In genomic region chr5:112419050-112419595, GRCh38 we compare ENCODE assay signal across 8 cellular contexts. TPM values are rescaled to one million over a fixed set of nuclear protein-coding genes. Genes with fewer than 3 reads are reported as not detected.
DNase-seq lines count a peak whose midpoint lies in the region; ATAC-seq, FAIRE-seq and TF ChIP-seq lines count a peak whose summit lies in the region.

TSS of gene EPB41L4A (minus strand) at chr5:112419277. CDS start at chr5:112419039, 238 bp downstream.

- H3K27ac ChIP-seq in MM.1S (ENCODE audit: low read length) (peak within 1 kb of the TSS; percentile 47; the same call in 1 of the 2 replicates), small intestine (ENCODE audit: low read depth in 1 of 2, low read length in 1 of 2) (peak within 1 kb of the TSS in 1 of 2 donors; percentile 75)

- H4K20me1 ChIP-seq in MM.1S (ENCODE audit: insufficient read depth, low read length), result no peaks in the 10 kb centered on the region

- H3K4me3 ChIP-seq in MM.1S (ENCODE audit: low read length), result peak within 1 kb of the TSS; percentile 80
- H3K4me3 ChIP-seq in bronchial epithelial cell (ENCODE audit: low read depth, low read length), result peak within 1 kb of the TSS; percentile 98
- peak within 1 kb of the TSS; percentile 54 to 72 for H3K4me3 ChIP-seq in small intestine (ENCODE audit: low read depth in 1 of 2, low read length in 2 of 2)

- H3K4me1 ChIP-seq in MM.1S (ENCODE audit: low read length), result no peaks in the 10 kb centered on the region
- peaks cover 0 to 2% of the 10 kb centered on the region in 2 donors for H3K4me1 ChIP-seq in small intestine (ENCODE audit: control insufficient read depth in 2 of 2, insufficient read depth in 1 of 2, low read depth in 1 of 2, low read length in 1 of 2)

- H3K9ac ChIP-seq in MM.1S (ENCODE audit: low read length), result peak within 1 kb of the TSS; percentile 30; the same call in 1 of the 2 replicates

- H3K27me3 Mint-ChIP-seq in activated T-cell treated with anti-CD3 and anti-CD28 coated beads, Interleukin-2, amount 50 U/mL, for 4 hours (ENCODE audit: low read depth), result peaks cover 55% of the 10 kb centered on the region

- H3K27me3 ChIP-seq in MM.1S (replicated peaks; ENCODE audit: insufficient read depth, low read length), result 0 out of 2 replicates have a peak, but pooled peaks cover 6% of the 10 kb centered on the region
- no peaks in the 10 kb centered on the region for H3K27me3 ChIP-seq in bronchial epithelial cell (ENCODE audit: control insufficient read depth, insufficient read depth, low read length)
- peaks cover 0 to 3% of the 10 kb centered on the region in 2 donors for H3K27me3 ChIP-seq in small intestine (ENCODE audit: control insufficient read depth in 2 of 2, insufficient read depth in 2 of 2, low read length in 2 of 2)

- 0 to 2% (median 1%) methylated on average over 57 to 70 of the region's 70 CpGs for WGBS in small intestine, 3 donors

- no peaks in the 10 kb centered on the region for H3K9me3 ChIP-seq in MM.1S (replicated peaks; ENCODE audit: insufficient read depth, low read length)
- no peaks in the 10 kb centered on the region for H3K9me3 ChIP-seq in small intestine (ENCODE audit: control insufficient read depth, low read depth)

- TF ChIP-seq CTCF in MM.1S (IDR thresholded peaks at IDR 0.05; ENCODE audit: low read length) (no peak), bronchial epithelial cell (IDR thresholded peaks at IDR 0.05; ENCODE audit: insufficient read depth, low read length, severe bottlenecking) (no peak)

- no peak for DNase-seq in activated T-cell treated with anti-CD3 and anti-CD28 coated beads, Interleukin-2, amount 50 U/mL, for 4 hours
- DNase-seq in activated T-cell treated with anti-CD3 and anti-CD28 coated beads for 4 hours, result no peak
- peak; percentile 17 for DNase-seq in MM.1S
- DNase-seq in bronchial epithelial cell (ENCODE audit: low read depth), result no peak
- peak; percentile 59 for DNase-seq in islet precursor cell
- peak; percentile 9 for DNase-seq in small intestine
- no peak for DNase-seq in stimulated activated CD4-positive, alpha-beta T cell treated with anti-CD3 and anti-CD28 coated beads, Interleukin-12 subunit alpha, Interleukin-12 subunit beta, amount 100 ng/mL, for 4 hours

- peak within 1 kb of the TSS; percentile 90 for H3K4me2 ChIP-seq in MM.1S (ENCODE audit: low read depth, low read length)

- peak in 1 of 2 donors; percentile 16 for ATAC-seq in activated T-cell treated with anti-CD3 and anti-CD28 coated beads, Interleukin-2, amount 50 U/mL, for 4 hours
- no peak for ATAC-seq in GM18517 (IDR thresholded peaks at IDR 0.05; ENCODE audit: unreplicated experiment)

- H3K36me3 ChIP-seq in MM.1S (replicated peaks; ENCODE audit: insufficient read depth, low read length) (no peaks in the 10 kb centered on the region), bronchial epithelial cell (ENCODE audit: control insufficient read depth, insufficient read depth, low read length) (no peaks in the 10 kb centered on the region), small intestine (ENCODE audit: control insufficient read depth in 2 of 2, insufficient read depth in 2 of 2, low read length in 2 of 2) (no peaks in the 10 kb centered on the region)

- FAIRE-seq in bronchial epithelial cell (lab: Jason Lieb, UNC), result no peak
- no peak for FAIRE-seq in small intestine (lab: Jason Lieb, UNC)

- peaks cover 12% of the 10 kb centered on the region for H3K4me1 Mint-ChIP-seq in activated T-cell treated with anti-CD3 and anti-CD28 coated beads, Interleukin-2, amount 50 U/mL, for 4 hours (ENCODE audit: low read depth)

- peak within 1 kb of the TSS; percentile 78 for H3K4me3 Mint-ChIP-seq in activated T-cell treated with anti-CD3 and anti-CD28 coated beads, Interleukin-2, amount 50 U/mL, for 4 hours

- H3K36me3 Mint-ChIP-seq in activated T-cell treated with anti-CD3 and anti-CD28 coated beads, Interleukin-2, amount 50 U/mL, for 4 hours (ENCODE audit: insufficient read depth), result no peaks in the 10 kb centered on the region

- no peaks in the 10 kb centered on the region for H3K79me2 ChIP-seq in MM.1S (ENCODE audit: low read length)

- H2AFZ ChIP-seq in MM.1S (ENCODE audit: low read length), result peak within 1 kb of the TSS; percentile 92

- H3K9me2 ChIP-seq in MM.1S (replicated peaks; ENCODE audit: insufficient read depth, low read length), result no peaks in the 10 kb centered on the region

- H3F3A ChIP-seq in MM.1S (ENCODE audit: insufficient read depth, low read length), result peaks cover 17% of the 10 kb centered on the region

- H3K9me3 Mint-ChIP-seq in activated T-cell treated with anti-CD3 and anti-CD28 coated beads, Interleukin-2, amount 50 U/mL, for 4 hours, result no peaks in the 10 kb centered on the region

RNA-seq across cellular contexts. Expression of gene EPB41L4A, which starts in this region (rescaled TPM):
- total RNA-seq in activated T-cell treated with anti-CD3 and anti-CD28 coated beads, Interleukin-2, amount 50 U/mL, for 4 hours, result under 1 TPM; 0.10 to 0.35 (median 0.16) TPM
- total RNA-seq in bronchial epithelial cell, result 5.3 and 8.3 TPM in 2 replicates
- 1 to 10 TPM in 2 of 3 donors, under 1 TPM in 1; 0.67 to 3.9 (median 1.9) TPM for polyA plus RNA-seq in small intestine

Comparison
In these comparisons a context has a peak if more than half of its experiments do, and no peak if none do; other contexts are left out.
1. DNase-seq: peak in MM.1S (single experiment), islet precursor cell (single experiment) and small intestine (single experiment); none in activated T-cell treated with anti-CD3 and anti-CD28 coated beads, Interleukin-2, amount 50 U/mL, for 4 hours (single experiment), activated T-cell treated with anti-CD3 and anti-CD28 coated beads for 4 hours (single experiment), bronchial epithelial cell (single experiment) and stimulated activated CD4-positive, alpha-beta T cell treated with anti-CD3 and anti-CD28 coated beads, Interleukin-12 subunit alpha, Interleukin-12 subunit beta, amount 100 ng/mL, for 4 hours (single experiment).
2. Peak in every context shown above with its lines, with median percentiles within 50 percentile points of each other: H3K4me3 ChIP-seq.